38 cellular contexts compared by ENCODE assay signal in genomic region chr16:71985262-71985974, GRCh38. TPM values are rescaled to one million over a fixed set of nuclear protein-coding genes. Genes with fewer than 3 reads are reported as not detected.
"Had no signal": no experiment of that assay in that cellular context is flagged by ENCODE, and none has a peak within 500 bp of the region (broad histone marks: within the 10 kb centered on the region; RNA-seq: fewer than 3 reads in every experiment).

No MANE protein-coding gene starts in this region.

- H3K4me1 ChIP-seq: adrenal gland, breast epithelium had no signal

- H3K4me1 Mint-ChIP-seq: activated B cell treated with CpG ODN at 0.5 μM for 24 hours; activated CD4-positive, alpha-beta T cell treated with anti-CD3 and anti-CD28 coated beads, Interleukin-2, amount 10 ng/mL, durations not matched to agents 24 days and 14 days; activated naive CD8-positive, alpha-beta T cell treated with anti-CD3 and anti-CD28 coated beads for 36 hours; activated T-helper 17 cell treated with anti-CD3 and anti-CD28 coated beads, Interleukin-2, amount 50 U/mL, for 72 hours had no signal

- ATAC-seq: activated CD8-positive, alpha-beta T cell treated with anti-CD3 and anti-CD28 coated beads for 36 hours; activated naive CD4-positive, alpha-beta T cell treated with anti-CD3 and anti-CD28 coated beads, Interleukin-2, amount 50 U/mL, for 72 hours; activated T-cell treated with anti-CD3 and anti-CD28 coated beads, Interleukin-2, amount 50 U/mL, for 4 hours; activated T-cell treated with anti-CD3 and anti-CD28 coated beads, Interleukin-2, amount 50 U/mL, for 72 hours; activated T-helper 17 cell treated with anti-CD3 and anti-CD28 coated beads, Interleukin-2, amount 50 U/mL, for 72 hours; body of pancreas had no signal

- FAIRE-seq: astrocyte, TTC549 had no signal

- DNase-seq: activated B cell treated with CpG ODN at 0.5 μM for 24 hours; activated CD4-positive, alpha-beta memory T cell treated with anti-CD3 and anti-CD28 coated beads for 36 hours; activated CD4-positive, alpha-beta T cell treated with anti-CD3 and anti-CD28 coated beads for 4 hours; activated CD4-positive, alpha-beta T cell treated with anti-CD3 and anti-CD28 coated beads, Interleukin-2, amount 10 ng/mL, durations not matched to agents 24 days and 14 days; activated CD4-positive, alpha-beta T cell treated with anti-CD3 and anti-CD28 coated beads, Interleukin-2, amount 50 U/mL, for 1 hour; activated CD4-positive, alpha-beta T cell treated with anti-CD3 and anti-CD28 coated beads, Interleukin-2, amount 50 U/mL, for 4 hours; activated CD4-positive, CD25-positive, alpha-beta regulatory T cell treated with anti-CD3 and anti-CD28 coated beads, Interleukin-2, amount 50 U/mL, for 72 hours; activated CD8-positive, alpha-beta memory T cell treated with anti-CD3 and anti-CD28 coated beads, Interleukin-2, amount 50 U/mL, for 4 hours; activated CD8-positive, alpha-beta T cell treated with anti-CD3 and anti-CD28 coated beads for 36 hours; activated effector memory CD4-positive, alpha-beta T cell treated with anti-CD3 and anti-CD28 coated beads, Interleukin-2, amount 50 U/mL, for 16 hours; activated gamma-delta T cell treated with Interleukin-2 at 50 U/mL for 16 hours; activated naive CD4-positive, alpha-beta T cell; activated naive CD4-positive, alpha-beta T cell treated with anti-CD3 and anti-CD28 coated beads for 36 hours; activated naive CD4-positive, alpha-beta T cell treated with anti-CD3 and anti-CD28 coated beads, Interleukin-2, amount 50 U/mL, for 16 hours; activated naive CD8-positive, alpha-beta T cell treated with anti-CD3 and anti-CD28 coated beads for 36 hours; activated T-cell treated with anti-CD3 and anti-CD28 coated beads for 4 hours; activated T-cell treated with anti-CD3 and anti-CD28 coated beads, Interleukin-2, amount 50 U/mL, for 1 hour; activated T-cell treated with anti-CD3 and anti-CD28 coated beads, Interleukin-2, amount 50 U/mL, for 4 hours; activated T-cell treated with anti-CD3 and anti-CD28 coated beads, Interleukin-2, amount 50 U/mL, for 72 hours; adrenal gland; amniotic stem cell; aorta; body of pancreas; brain microvascular endothelial cell; central memory CD4-positive, alpha-beta T cell; T-helper 1 cell; T-helper 2 cell; T-helper 9 cell had no signal

- H3K4me3 ChIP-seq: adrenal gland, body of pancreas, breast epithelium had no signal

- H3K36me3 Mint-ChIP-seq: activated CD4-positive, alpha-beta memory T cell treated with anti-CD3 and anti-CD28 coated beads for 36 hours; activated naive CD4-positive, alpha-beta T cell treated with anti-CD3 and anti-CD28 coated beads, Interleukin-2, amount 50 U/mL, for 72 hours had no signal

- H3K4me3 Mint-ChIP-seq: activated B cell treated with CpG ODN at 0.5 μM for 24 hours; activated CD4-positive, alpha-beta memory T cell treated with anti-CD3 and anti-CD28 coated beads for 36 hours; activated CD4-positive, alpha-beta T cell treated with anti-CD3 and anti-CD28 coated beads, Interleukin-2, amount 10 ng/mL, durations not matched to agents 24 days and 14 days; activated CD8-positive, alpha-beta T cell treated with anti-CD3 and anti-CD28 coated beads for 36 hours; activated naive CD4-positive, alpha-beta T cell treated with anti-CD3 and anti-CD28 coated beads for 36 hours; activated naive CD8-positive, alpha-beta T cell treated with anti-CD3 and anti-CD28 coated beads for 36 hours; activated T-cell treated with anti-CD3 and anti-CD28 coated beads, Interleukin-2, amount 50 U/mL, for 4 hours; activated T-cell treated with anti-CD3 and anti-CD28 coated beads, Interleukin-2, amount 50 U/mL, for 72 hours; activated T-helper 1 cell treated with anti-CD3 and anti-CD28 coated beads, Interleukin-12 subunit alpha, Interleukin-12 subunit beta, Interleukin-2, Interleukin-4 antibody, amounts not matched to agents 30 ng/mL and 10 ng/mL and 1 ng/mL, durations not matched to agents 14 hours and 24 hours and 36 hours; activated T-helper 17 cell treated with anti-CD3 and anti-CD28 coated beads, Interleukin-2, amount 50 U/mL, for 72 hours; T-helper 1 cell treated with Interleukin-12 subunit alpha and Interleukin-12 subunit beta and Interleukin-4 antibody, amounts not matched to agents 30 μg/mL and 1 μg/mL, for 36 hours; T-helper 2 cell treated with Interferon-gamma antibody and Interleukin-4, amounts not matched to agents 5 μg/mL and 100 μg/mL, for 36 hours had no signal

- H3K9me3 Mint-ChIP-seq: activated B cell treated with CpG ODN at 0.5 μM for 24 hours; activated CD4-positive, alpha-beta memory T cell treated with anti-CD3 and anti-CD28 coated beads for 36 hours; activated CD4-positive, alpha-beta T cell treated with anti-CD3 and anti-CD28 coated beads, Interleukin-2, amount 10 ng/mL, durations not matched to agents 24 days and 14 days; activated CD8-positive, alpha-beta T cell treated with anti-CD3 and anti-CD28 coated beads for 36 hours; activated naive CD4-positive, alpha-beta T cell treated with anti-CD3 and anti-CD28 coated beads for 36 hours; activated naive CD4-positive, alpha-beta T cell treated with anti-CD3 and anti-CD28 coated beads, Interleukin-2, amount 50 U/mL, for 72 hours; activated naive CD8-positive, alpha-beta T cell treated with anti-CD3 and anti-CD28 coated beads for 36 hours; activated T-cell treated with anti-CD3 and anti-CD28 coated beads, Interleukin-2, amount 50 U/mL, for 4 hours; activated T-cell treated with anti-CD3 and anti-CD28 coated beads, Interleukin-2, amount 50 U/mL, for 72 hours; activated T-helper 1 cell treated with anti-CD3 and anti-CD28 coated beads, Interleukin-12 subunit alpha, Interleukin-12 subunit beta, Interleukin-2, Interleukin-4 antibody, amounts not matched to agents 30 ng/mL and 10 ng/mL and 1 ng/mL, durations not matched to agents 14 hours and 24 hours and 36 hours; activated T-helper 17 cell treated with anti-CD3 and anti-CD28 coated beads, Interleukin-2, amount 50 U/mL, for 72 hours; T-helper 1 cell treated with Interleukin-12 subunit alpha and Interleukin-12 subunit beta and Interleukin-4 antibody, amounts not matched to agents 30 μg/mL and 1 μg/mL, for 36 hours; T-helper 2 cell treated with Interferon-gamma antibody and Interleukin-4, amounts not matched to agents 5 μg/mL and 100 μg/mL, for 36 hours had no signal

- H3K9me3 ChIP-seq: adrenal gland, body of pancreas, breast epithelium had no signal

- H3K27ac Mint-ChIP-seq: activated B cell treated with CpG ODN at 0.5 μM for 24 hours; activated CD4-positive, alpha-beta memory T cell treated with anti-CD3 and anti-CD28 coated beads for 36 hours; activated CD4-positive, alpha-beta T cell treated with anti-CD3 and anti-CD28 coated beads, Interleukin-2, amount 10 ng/mL, durations not matched to agents 24 days and 14 days; activated CD8-positive, alpha-beta T cell treated with anti-CD3 and anti-CD28 coated beads for 36 hours; activated naive CD4-positive, alpha-beta T cell treated with anti-CD3 and anti-CD28 coated beads for 36 hours; activated naive CD4-positive, alpha-beta T cell treated with anti-CD3 and anti-CD28 coated beads, Interleukin-2, amount 50 U/mL, for 72 hours; activated naive CD8-positive, alpha-beta T cell treated with anti-CD3 and anti-CD28 coated beads for 36 hours; activated T-cell treated with anti-CD3 and anti-CD28 coated beads, Interleukin-2, amount 50 U/mL, for 72 hours; activated T-helper 1 cell treated with anti-CD3 and anti-CD28 coated beads, Interleukin-12 subunit alpha, Interleukin-12 subunit beta, Interleukin-2, Interleukin-4 antibody, amounts not matched to agents 30 ng/mL and 10 ng/mL and 1 ng/mL, durations not matched to agents 14 hours and 24 hours and 36 hours; activated T-helper 17 cell treated with anti-CD3 and anti-CD28 coated beads, Interleukin-2, amount 50 U/mL, for 72 hours; T-helper 1 cell treated with Interleukin-12 subunit alpha and Interleukin-12 subunit beta and Interleukin-4 antibody, amounts not matched to agents 30 μg/mL and 1 μg/mL, for 36 hours; T-helper 2 cell treated with Interferon-gamma antibody and Interleukin-4, amounts not matched to agents 5 μg/mL and 100 μg/mL, for 36 hours had no signal

- H3K27ac ChIP-seq: body of pancreas, brain microvascular endothelial cell, breast epithelium, VCaP had no signal

- H3K36me3 ChIP-seq: adrenal gland, brain microvascular endothelial cell, breast epithelium had no signal

- H3K27me3 ChIP-seq: adrenal gland, body of pancreas, brain microvascular endothelial cell, breast epithelium had no signal

RNA-seq across cellular contexts. Expression of gene PKD1L3, which starts 14.8 kb away (rescaled TPM):
- total RNA-seq: activated B cell treated with CpG ODN at 0.5 μM for 24 hours; activated CD4-positive, alpha-beta memory T cell treated with anti-CD3 and anti-CD28 coated beads for 36 hours; activated CD4-positive, alpha-beta T cell treated with anti-CD3 and anti-CD28 coated beads, Interleukin-2, amount 10 ng/mL, durations not matched to agents 24 days and 14 days; activated naive CD4-positive, alpha-beta T cell treated with anti-CD3 and anti-CD28 coated beads for 36 hours; activated T-cell treated with anti-CD3 and anti-CD28 coated beads, Interleukin-2, amount 50 U/mL, for 4 hours; activated T-helper 1 cell treated with anti-CD3 and anti-CD28 coated beads, Interleukin-12 subunit alpha, Interleukin-12 subunit beta, Interleukin-2, Interleukin-4 antibody, amounts not matched to agents 30 ng/mL and 10 ng/mL and 1 ng/mL, durations not matched to agents 14 hours and 24 hours and 36 hours; astrocyte; body of pancreas; cardiac septum had no signal
